12 cellular contexts compared by ENCODE assay signal in the genomic region with DNA sequence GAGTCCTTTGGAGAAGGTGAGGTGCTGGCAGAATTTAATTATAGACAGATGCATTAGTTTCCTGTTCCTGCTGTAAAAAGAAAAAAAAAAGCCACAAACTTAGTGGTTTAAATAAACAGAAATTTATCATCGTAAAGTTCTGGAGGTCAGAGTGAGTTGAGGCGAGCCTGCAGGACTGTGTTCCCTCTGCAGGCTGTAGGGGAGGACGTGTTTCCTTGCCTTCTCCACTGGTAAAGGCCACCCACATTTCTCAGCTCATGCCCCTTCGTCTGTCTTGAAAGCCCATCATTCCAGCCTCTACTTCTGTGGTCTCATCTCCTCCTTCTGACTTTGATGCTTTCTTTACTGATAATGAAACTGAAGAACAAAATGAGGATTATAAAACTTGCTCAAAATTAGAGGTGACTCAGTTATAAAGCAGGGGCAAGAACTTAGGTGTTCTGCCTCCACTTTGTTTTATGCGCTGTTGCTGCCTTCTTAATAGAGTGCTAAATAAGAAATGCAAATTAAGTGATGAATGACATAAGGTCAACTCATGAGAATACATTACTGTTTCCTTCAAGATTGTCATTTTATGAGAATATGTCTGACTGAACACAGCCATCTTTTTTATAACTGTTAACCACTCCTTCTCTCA.
DNase-seq lines count a peak whose midpoint lies in the region; ATAC-seq and TF ChIP-seq lines count a peak whose summit lies in the region.
"Had no signal": no experiment of that assay in that cellular context is flagged by ENCODE, and none has a peak within 500 bp of the region (broad histone marks: within the 10 kb centered on the region; RNA-seq: fewer than 3 reads in every experiment).

No MANE protein-coding gene starts in this region.

- ATAC-seq in left colon, result peak; percentile 51
- no peak for ATAC-seq in HG03457 (IDR thresholded peaks at IDR 0.05; ENCODE audit: unreplicated experiment)
- no peak for ATAC-seq in HG02884 (IDR thresholded peaks at IDR 0.05; ENCODE audit: unreplicated experiment)
- ATAC-seq: Panc1 had no signal

- TF ChIP-seq CTCF in AG09309 (IDR thresholded peaks at IDR 0.05; ENCODE audit: control insufficient read depth, insufficient read depth, low read depth, low read length, missing control alignments) (peak; percentile 30), Caco-2 (IDR thresholded peaks at IDR 0.05; ENCODE audit: insufficient read depth in 1 of 2, low read depth in 1 of 2, low read length in 1 of 2, severe bottlenecking in 1 of 2, unreplicated experiment in 1 of 2) (no peak)

- no peaks in the 10 kb centered on the region for H3K9me3 Mint-ChIP-seq in activated T-cell treated with anti-CD3 and anti-CD28 coated beads, Interleukin-2, amount 50 U/mL, for 24 hours
- H3K9me3 Mint-ChIP-seq in Caco-2 (ENCODE audit: unreplicated experiment), result no peaks in the 10 kb centered on the region

- no TSS peak for BruUV-seq in Caco-2 (replicated peaks; lab: Mats Ljungman, UMichigan)

- peaks cover 47% of the 10 kb centered on the region for H3K36me3 Mint-ChIP-seq in activated T-cell treated with anti-CD3 and anti-CD28 coated beads, Interleukin-2, amount 50 U/mL, for 24 hours (ENCODE audit: low read depth)
- H3K36me3 Mint-ChIP-seq in Caco-2 (ENCODE audit: insufficient read depth, unreplicated experiment), result no peaks in the 10 kb centered on the region

- POLR2A ChIA-PET in Caco-2 (lab: Charles Lee), result no interaction called here

- peaks cover 66% of the 10 kb centered on the region for H3K4me1 Mint-ChIP-seq in activated T-cell treated with anti-CD3 and anti-CD28 coated beads, Interleukin-2, amount 50 U/mL, for 24 hours (ENCODE audit: low read depth)
- no peaks in the 10 kb centered on the region for H3K4me1 Mint-ChIP-seq in Caco-2 (ENCODE audit: low read depth, unreplicated experiment)

- H3K36me3 ChIP-seq in Caco-2 (ENCODE audit: control insufficient read depth, insufficient read depth, low read length), result no peaks in the 10 kb centered on the region
- H3K36me3 ChIP-seq: colonic mucosa had no signal

- H3K9me3 ChIP-seq in Caco-2, result no peaks in the 10 kb centered on the region
- H3K9me3 ChIP-seq: colonic mucosa had no signal

- H3K4me3 ChIP-seq in AG09309 (ENCODE audit: control insufficient read depth, low read depth, low read length), result no peak overlapping the region
- no peak overlapping the region for H3K4me3 ChIP-seq in Caco-2 (ENCODE audit: low read depth, low read length)
- H3K4me3 ChIP-seq: colonic mucosa had no signal

- CTCF ChIA-PET in Caco-2 (lab: Charles Lee), result no interaction called here

- H3K27me3 Mint-ChIP-seq in activated T-cell treated with anti-CD3 and anti-CD28 coated beads, Interleukin-2, amount 50 U/mL, for 24 hours, result no peaks in the 10 kb centered on the region
- H3K27me3 Mint-ChIP-seq in Caco-2 (ENCODE audit: insufficient read depth, unreplicated experiment), result no peaks in the 10 kb centered on the region

- H3K27ac Mint-ChIP-seq in activated T-cell treated with anti-CD3 and anti-CD28 coated beads, Interleukin-2, amount 50 U/mL, for 24 hours, result peak overlapping the region; percentile 89
- no peak overlapping the region for H3K27ac Mint-ChIP-seq in Caco-2 (ENCODE audit: unreplicated experiment)

- no peaks in the 10 kb centered on the region for H3K27me3 ChIP-seq in Caco-2 (replicated peaks; ENCODE audit: control insufficient read depth, insufficient read depth, low read length)
- H3K27me3 ChIP-seq: colonic mucosa had no signal

- H3K4me1 ChIP-seq in Caco-2, result no peaks in the 10 kb centered on the region
- H3K4me1 ChIP-seq: colonic mucosa had no signal

- H3K4me3 Mint-ChIP-seq in activated T-cell treated with anti-CD3 and anti-CD28 coated beads, Interleukin-2, amount 50 U/mL, for 24 hours, result peak overlapping the region; percentile 57
- H3K4me3 Mint-ChIP-seq in Caco-2 (ENCODE audit: unreplicated experiment), result no peak overlapping the region

- DNase-seq in AG09309 (ENCODE audit: low read depth) (peak; percentile 38), H4 (ENCODE audit: low spot score) (peak; percentile 87), left colon (no peak), Caco-2 (no peak), posterior vena cava (ENCODE audit: low spot score) (no peak)
- peak; percentile 52 for DNase-seq in activated T-cell treated with anti-CD3 and anti-CD28 coated beads, Interleukin-2, amount 50 U/mL, for 24 hours
- DNase-seq: colonic mucosa, GOT3, NCI-H1436 had no signal

- intact Hi-C loops in left colon (cut with DNase I, micrococcal nuclease), result loop anchor here in 1 of 2 donors (5.0 kb wide), 1 partner anchor 146 kb away; no protein-coding TSS in a partner anchor
- intact Hi-C loops in Caco-2 (cut with micrococcal nuclease; ENCODE audit: unreplicated experiment), result loop anchor here (2.0 kb wide), 1 partner anchor 143 kb away; a partner anchor contains a TSS
- intact Hi-C loops in posterior vena cava (cut with DNase I), result no loop called here

Comparison
In these comparisons a context has a peak if more than half of its experiments do, and no peak if none do; other contexts are left out.
1. DNase-seq: peak in AG09309 (single experiment), H4 (single experiment) and activated T-cell treated with anti-CD3 and anti-CD28 coated beads, Interleukin-2, amount 50 U/mL, for 24 hours (single experiment); none in left colon (0 of 2), Caco-2 (0 of 2) and posterior vena cava (single experiment).